Comparison of ENCODE assay signal across 21 cellular contexts in the genomic region with DNA sequence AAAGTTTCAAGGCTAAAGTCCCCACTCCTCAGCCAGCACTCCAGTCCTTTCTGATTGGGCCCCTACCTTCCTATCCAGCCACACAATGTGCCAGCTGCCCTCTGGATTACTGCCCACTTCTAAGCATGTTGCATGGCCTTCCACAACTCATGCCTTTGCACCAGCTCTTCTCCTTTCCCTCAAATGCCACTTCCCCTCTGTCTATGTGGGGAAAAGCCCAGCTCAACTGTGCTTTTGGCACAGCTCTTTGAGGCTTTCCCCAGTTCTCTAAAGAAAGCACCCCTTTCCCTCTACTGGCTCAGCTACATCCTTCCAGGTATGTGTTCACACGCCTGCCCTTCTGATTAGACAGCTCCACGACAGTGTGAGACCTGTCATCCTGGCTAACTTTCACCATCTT. TPM values are rescaled to one million over a fixed set of nuclear protein-coding genes. Genes with fewer than 3 reads are reported as not detected.
DNase-seq lines count a peak whose midpoint lies in the region; ATAC-seq, FAIRE-seq and TF ChIP-seq lines count a peak whose summit lies in the region.
"Had no signal": no experiment of that assay in that cellular context is flagged by ENCODE, and none has a peak within 500 bp of the region (broad histone marks: within the 10 kb centered on the region; RNA-seq: fewer than 3 reads in every experiment).

No MANE protein-coding gene starts in this region.

- H2BK15ac ChIP-seq in H9 (ENCODE audit: low read depth, low read length): no peak overlapping the region

- no peak overlapping the region for H3K9ac ChIP-seq in H9 (ENCODE audit: extremely low read depth, insufficient read length, low read length)
- H3K9ac ChIP-seq in astrocyte (ENCODE audit: low read length): no peak overlapping the region

- no peak overlapping the region for H3T11ph ChIP-seq in H9 (ENCODE audit: low read length)

- peaks cover 79 to 88% of the 10 kb centered on the region in 2 donors for H3K36me3 Mint-ChIP-seq in CD4-positive, alpha-beta memory T cell
- peaks cover 48 to 92% (median 90%) of the 10 kb centered on the region in 3 experiments; a peak in 6 of 7 replicates for H3K36me3 Mint-ChIP-seq in H9 (ENCODE audit: insufficient read depth in 1 of 3, low read depth in 3 of 3)
- H3K36me3 Mint-ChIP-seq in astrocyte (ENCODE audit: low read depth, unreplicated experiment): peaks cover 43% of the 10 kb centered on the region
- H3K36me3 Mint-ChIP-seq in natural killer cell: peaks cover 44% of the 10 kb centered on the region

- H4K91ac ChIP-seq in H9 (ENCODE audit: insufficient read length, low read depth, low read length): no peak overlapping the region

- no peaks in the 10 kb centered on the region for H3K23me2 ChIP-seq in H9 (ENCODE audit: insufficient read length, low read depth, low read length, poor library complexity, severe bottlenecking)

- no CpG with 5 or more reads among the region's 2 CpGs for WGBS in H9 (ENCODE audit: extremely low coverage, insufficient read length, low lambda C conversion rate)

- no peaks in the 10 kb centered on the region for H3K27me3 ChIP-seq in CD4-positive, alpha-beta memory T cell (ENCODE audit: insufficient read depth, low read length)
- H3K27me3 ChIP-seq in H9 (ENCODE audit: insufficient read depth, low read length) (no peaks in the 10 kb centered on the region), astrocyte (ENCODE audit: insufficient read depth, low read length) (no peaks in the 10 kb centered on the region)
- H3K27me3 ChIP-seq: hepatocyte, neutrophil, tibial nerve had no signal

- no peak overlapping the region for H3K14ac ChIP-seq in H9 (ENCODE audit: insufficient read depth, low read length)

- no peaks in the 10 kb centered on the region for H3K27me3 Mint-ChIP-seq in CD4-positive, alpha-beta memory T cell
- no peaks in the 10 kb centered on the region; the same call in 1 of the 2 replicates for H3K27me3 Mint-ChIP-seq in H9 (ENCODE audit: low read depth)
- no peaks in the 10 kb centered on the region for H3K27me3 Mint-ChIP-seq in astrocyte (ENCODE audit: low read depth, unreplicated experiment)
- no peaks in the 10 kb centered on the region for H3K27me3 Mint-ChIP-seq in natural killer cell (ENCODE audit: low read depth in 2 of 2)
- H3K27me3 Mint-ChIP-seq: activated CD4-positive, alpha-beta T cell treated with anti-CD3 and anti-CD28 coated beads, Interleukin-2, amount 10 ng/mL, durations not matched to agents 24 days and 14 days; CD4-positive, alpha-beta T cell; stimulated activated naive CD8-positive, alpha-beta T cell treated with anti-CD3 and anti-CD28 coated beads, Interleukin-15, Interleukin-2, amounts not matched to agents 100 ng/mL and 50 ng/mL, for 24 hours had no signal

- H2AK5ac ChIP-seq in H9 (ENCODE audit: insufficient read length, low read length): no peak overlapping the region

- no peak overlapping the region for H2BK12ac ChIP-seq in H9 (ENCODE audit: insufficient read length, low read depth, low read length)

- no peak for FAIRE-seq in astrocyte (lab: Jason Lieb, UNC)

- peak overlapping the region in 4 of 7 donors; percentile 30 to 56 (median 38) for H3K27ac Mint-ChIP-seq in CD4-positive, alpha-beta memory T cell
- peak overlapping the region in 2 of 3 experiments; percentile 44 to 68; a peak in 3 of 7 replicates for H3K27ac Mint-ChIP-seq in H9
- H3K27ac Mint-ChIP-seq in astrocyte (ENCODE audit: unreplicated experiment): no peak overlapping the region
- peak overlapping the region; percentile 74 to 88 for H3K27ac Mint-ChIP-seq in natural killer cell
- H3K27ac Mint-ChIP-seq: activated CD4-positive, alpha-beta T cell treated with anti-CD3 and anti-CD28 coated beads, Interleukin-2, amount 10 ng/mL, durations not matched to agents 24 days and 14 days; CD4-positive, alpha-beta T cell; stimulated activated naive CD8-positive, alpha-beta T cell treated with anti-CD3 and anti-CD28 coated beads, Interleukin-15, Interleukin-2, amounts not matched to agents 100 ng/mL and 50 ng/mL, for 24 hours had no signal

- no peak overlapping the region for H3K18ac ChIP-seq in H9 (ENCODE audit: insufficient read length, low read depth, low read length)

- H3K27ac ChIP-seq in CD4-positive, alpha-beta memory T cell (ENCODE audit: low read depth, low read length): no peak overlapping the region
- no peak overlapping the region for H3K27ac ChIP-seq in H9 (ENCODE audit: insufficient read length, low read depth, low read length)
- no peak overlapping the region for H3K27ac ChIP-seq in astrocyte (ENCODE audit: low read depth, low read length)
- H3K27ac ChIP-seq: epithelial cell of prostate, hepatocyte, neutrophil, tibial nerve had no signal

- no peak for DNase-seq in CD4-positive, alpha-beta memory T cell
- DNase-seq in H9 (no peak), astrocyte (ENCODE audit: low read depth) (no peak), natural killer cell (no peak), COLO668 (lab: John Stamatoyannopoulos, UW; ENCODE audit: unreplicated experiment) (no peak), glomerular visceral epithelial cell (ENCODE audit: extremely low spot score) (no peak), DMS153 (lab: John Stamatoyannopoulos, UW) (no peak), AG08396 (ENCODE audit: low spot score) (no peak)
- DNase-seq: activated CD4-positive, alpha-beta T cell treated with anti-CD3 and anti-CD28 coated beads, Interleukin-2, amount 10 ng/mL, durations not matched to agents 24 days and 14 days; CD4-positive, alpha-beta T cell; DMS79; NCI-H1694 treated with DMSO at 0.1 percent for 48 hours; NCI-H774; stimulated activated CD4-positive, alpha-beta T cell treated with anti-CD3 and anti-CD28 coated beads, Interleukin-4, amount 100 ng/mL, for 1 hour; SW 1271 had no signal

- H3K4me1 Mint-ChIP-seq in CD4-positive, alpha-beta memory T cell: peaks cover 0 to 4% (median under 1%) of the 10 kb centered on the region in 4 donors
- no peaks in the 10 kb centered on the region for H3K4me1 Mint-ChIP-seq in H9
- peaks cover 14% of the 10 kb centered on the region for H3K4me1 Mint-ChIP-seq in astrocyte (ENCODE audit: low read depth, unreplicated experiment)
- H3K4me1 Mint-ChIP-seq in natural killer cell: peaks cover 24 to 25% of the 10 kb centered on the region in 2 donors

- H3K79me1 ChIP-seq in H9 (ENCODE audit: insufficient read depth, low read depth, low read length, poor library complexity, severe bottlenecking): no peaks in the 10 kb centered on the region

- CTCF ChIA-PET in CD4-positive, alpha-beta memory T cell (lab: Charles Lee; ENCODE audit: partially characterized antibody): no interaction called here

- H2BK120ac ChIP-seq in H9 (ENCODE audit: low read depth, low read length, poor library complexity, severe bottlenecking): no peak overlapping the region

- no peaks in the 10 kb centered on the region for H3K9me3 ChIP-seq in CD4-positive, alpha-beta memory T cell (ENCODE audit: control insufficient read depth in 1 of 2, low read length in 2 of 2)
- H3K9me3 ChIP-seq in H9 (ENCODE audit: control insufficient read depth, low read depth, low read length) (no peaks in the 10 kb centered on the region), astrocyte (ENCODE audit: insufficient read depth, low read depth, low read length) (no peaks in the 10 kb centered on the region)
- H3K9me3 ChIP-seq: neutrophil, tibial nerve had no signal

- no peaks in the 10 kb centered on the region for H3K9me3 Mint-ChIP-seq in CD4-positive, alpha-beta memory T cell
- H3K9me3 Mint-ChIP-seq in H9: no peaks in the 10 kb centered on the region; a peak in 1 of 5 replicates
- H3K9me3 Mint-ChIP-seq in astrocyte (ENCODE audit: unreplicated experiment): no peaks in the 10 kb centered on the region
- no peaks in the 10 kb centered on the region for H3K9me3 Mint-ChIP-seq in natural killer cell
- H3K9me3 Mint-ChIP-seq: activated CD4-positive, alpha-beta T cell treated with anti-CD3 and anti-CD28 coated beads, Interleukin-2, amount 10 ng/mL, durations not matched to agents 24 days and 14 days; CD4-positive, alpha-beta T cell; stimulated activated naive CD8-positive, alpha-beta T cell treated with anti-CD3 and anti-CD28 coated beads, Interleukin-15, Interleukin-2, amounts not matched to agents 100 ng/mL and 50 ng/mL, for 24 hours had no signal

- no peak overlapping the region for H3K4me3 ChIP-seq in CD4-positive, alpha-beta memory T cell (ENCODE audit: low read length in 2 of 2)
- H3K4me3 ChIP-seq in astrocyte (ENCODE audit: insufficient read depth, low read depth, low read length): no peak overlapping the region
- H3K4me3 ChIP-seq: hepatocyte, smooth muscle cell, tibial nerve had no signal

- H2BK20ac ChIP-seq in H9 (ENCODE audit: low read depth, low read length, poor library complexity, severe bottlenecking): no peak overlapping the region

- intact Hi-C loops in CD4-positive, alpha-beta memory T cell (cut with micrococcal nuclease): no loop called here
- intact Hi-C loops in natural killer cell (cut with micrococcal nuclease): no loop called here

- H3K36me3 ChIP-seq in CD4-positive, alpha-beta memory T cell (ENCODE audit: insufficient read depth, low read length): peaks cover 54% of the 10 kb centered on the region
- peaks cover 47% of the 10 kb centered on the region for H3K36me3 ChIP-seq in astrocyte (ENCODE audit: insufficient read depth, low read length)

- H4K20me1 ChIP-seq in H9 (ENCODE audit: control insufficient read depth, insufficient read depth, insufficient read length) (no peaks in the 10 kb centered on the region), astrocyte (ENCODE audit: insufficient read depth, low read length) (peaks cover 71% of the 10 kb centered on the region)

- H3K79me2 ChIP-seq in H9 (ENCODE audit: insufficient read depth, low read length): no peaks in the 10 kb centered on the region
- no peaks in the 10 kb centered on the region for H3K79me2 ChIP-seq in astrocyte (ENCODE audit: insufficient read depth, low read length)
- H3K79me2 ChIP-seq: hepatocyte had no signal

- no peak overlapping the region for H3K56ac ChIP-seq in H9 (ENCODE audit: insufficient read length, low read depth, low read length)

- no peak overlapping the region for H4K8ac ChIP-seq in H9 (replicated peaks; ENCODE audit: insufficient read length, low read depth, low read length)

- H2BK5ac ChIP-seq in H9 (ENCODE audit: insufficient read length, low read length): no peak overlapping the region

- no peak overlapping the region for H3K4me3 Mint-ChIP-seq in CD4-positive, alpha-beta memory T cell
- H3K4me3 Mint-ChIP-seq in H9 (no peak overlapping the region), astrocyte (ENCODE audit: unreplicated experiment) (peak overlapping the region; percentile 47), natural killer cell (no peak overlapping the region)
- H3K4me3 Mint-ChIP-seq: activated CD4-positive, alpha-beta T cell treated with anti-CD3 and anti-CD28 coated beads, Interleukin-2, amount 10 ng/mL, durations not matched to agents 24 days and 14 days; CD4-positive, alpha-beta T cell; stimulated activated naive CD8-positive, alpha-beta T cell treated with anti-CD3 and anti-CD28 coated beads, Interleukin-15, Interleukin-2, amounts not matched to agents 100 ng/mL and 50 ng/mL, for 24 hours had no signal

- no peak overlapping the region for H3K23ac ChIP-seq in H9 (ENCODE audit: insufficient read length, low read depth, low read length)

- no peak overlapping the region for H3K4me2 ChIP-seq in H9 (ENCODE audit: insufficient read depth, insufficient read length, low read length)
- no peak overlapping the region for H3K4me2 ChIP-seq in astrocyte (ENCODE audit: low read length)
- H3K4me2 ChIP-seq: hepatocyte, smooth muscle cell had no signal

- no peak overlapping the region for H4K5ac ChIP-seq in H9 (ENCODE audit: insufficient read length, low read depth, low read length)

- no peak overlapping the region for H2AFZ ChIP-seq in H9 (ENCODE audit: low read length)
- no peak overlapping the region for H2AFZ ChIP-seq in astrocyte (ENCODE audit: low read depth, low read length)
- H2AFZ ChIP-seq: hepatocyte had no signal

- ATAC-seq in natural killer cell: no peak

- H3K4ac ChIP-seq in H9 (ENCODE audit: low read depth, low read length): no peak overlapping the region

- no peaks in the 10 kb centered on the region for H3K4me1 ChIP-seq in CD4-positive, alpha-beta memory T cell (ENCODE audit: insufficient read depth, low read length)
- H3K4me1 ChIP-seq in H9 (ENCODE audit: insufficient read depth, low read length) (no peaks in the 10 kb centered on the region), astrocyte (ENCODE audit: insufficient read depth, low read length) (peaks cover 14% of the 10 kb centered on the region)
- H3K4me1 ChIP-seq: tibial nerve had no signal

- POLR2A ChIA-PET in CD4-positive, alpha-beta memory T cell (lab: Charles Lee; ENCODE audit: partially characterized antibody): no interaction called here

- TF ChIP-seq CTCF in H9 (conservative IDR thresholded peaks at IDR 0.05) (no peak), astrocyte (IDR thresholded peaks at IDR 0.05; ENCODE audit: insufficient read depth, low read depth, low read length) (no peak), natural killer cell (IDR thresholded peaks at IDR 0.05) (no peak)

RNA-seq across cellular contexts. Expression of a gene that starts 18.5 kb away (rescaled TPM):
- total RNA-seq in CD4-positive, alpha-beta memory T cell: 10 to 100 TPM; 48.9 to 53.1 TPM
- polyA plus RNA-seq in CD4-positive, alpha-beta memory T cell: 10 to 100 TPM in 1 of 2 donors, 1 to 10 TPM in 1; 4.8 to 30.1 TPM
- 113 TPM in 2 replicates for total RNA-seq in H9 (2021)
- total RNA-seq in astrocyte: 103 TPM in 2 replicates
- total RNA-seq in natural killer cell: 100 to 1,000 TPM; 111 to 160 (median 125) TPM

RNA-seq across cellular contexts. Expression of a gene that starts 18.8 kb away (rescaled TPM):
- 10 to 100 TPM; 18.4 to 22.9 TPM for total RNA-seq in CD4-positive, alpha-beta memory T cell
- polyA plus RNA-seq in CD4-positive, alpha-beta memory T cell: 1 to 10 TPM in 1 of 2 donors, under 1 TPM in 1; 0.31 to 7.4 TPM
- total RNA-seq in H9 (2021): 13.2 and 15.1 TPM in 2 replicates
- total RNA-seq in astrocyte: 18.1 and 21.1 TPM in 2 replicates
- total RNA-seq in natural killer cell: 10 to 100 TPM; 32.6 to 38.4 (median 32.7) TPM
